Comparison of ENCODE assay signal across 8 cellular contexts in the genomic region with DNA sequence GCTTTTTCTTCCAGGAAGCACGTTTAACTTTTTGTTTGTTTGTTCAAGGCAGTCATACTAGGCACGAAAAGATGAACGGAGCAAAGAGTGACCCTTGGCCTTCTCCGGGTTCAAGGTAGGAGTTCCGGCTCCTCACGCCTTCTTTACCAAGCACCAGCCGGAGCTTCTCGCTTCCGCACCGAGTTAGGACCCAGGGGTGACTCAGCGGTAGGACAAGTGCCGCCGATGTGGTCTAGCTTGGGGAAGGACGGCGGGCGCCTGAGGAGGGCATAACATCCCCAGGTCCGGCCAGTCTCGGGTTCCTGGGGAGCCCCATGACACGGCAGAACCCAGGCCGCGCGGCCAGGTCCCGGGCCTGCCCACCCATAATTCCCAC. TPM values are rescaled to one million over a fixed set of nuclear protein-coding genes. Genes with fewer than 3 reads are reported as not detected.
DNase-seq lines count a peak whose midpoint lies in the region; ATAC-seq and TF ChIP-seq lines count a peak whose summit lies in the region.

No MANE protein-coding gene starts in this region.

- WGBS in prostate gland = 0% methylated on average over 18 of the region's 23 CpGs

- H3K9me3 ChIP-seq in prostate gland = no peaks in the 10 kb centered on the region

- no peak for TF ChIP-seq POLR2A in prostate gland (IDR thresholded peaks at IDR 0.05)

- peaks cover 0 to 2% of the 10 kb centered on the region in 2 donors for H3K36me3 ChIP-seq in prostate gland

- peak overlapping the region; percentile 95 for H3K4me3 Mint-ChIP-seq in activated T-helper 2 cell treated with anti-CD3 and anti-CD28 coated beads, Interferon-gamma antibody, Interleukin-2, Interleukin-4, amounts not matched to agents 10 μg/mL and 5 μg/mL and 100 μg/mL, durations not matched to agents 14 hours and 24 hours and 36 hours (ENCODE audit: low read depth)

- intact Hi-C loops in activated T-helper 2 cell treated with anti-CD3 and anti-CD28 coated beads, Interferon-gamma antibody, Interleukin-2, Interleukin-4, amounts not matched to agents 10 μg/mL and 5 μg/mL and 100 μg/mL, durations not matched to agents 14 hours and 24 hours and 36 hours (cut with micrococcal nuclease) = loop anchor here (1.0 to 5.0 kb wide), 8 partner anchors 27 to 913 kb away; a partner anchor contains a TSS
- intact Hi-C loops in Right ventricle myocardium inferior (cut with DNase I) (loop anchor here (1.0 to 5.0 kb wide), 3 partner anchors 40 to 106 kb away; a partner anchor contains a TSS), prostate gland (cut with DNase I) (loop anchor here (10.0 kb wide), 1 partner anchor 109 kb away; a partner anchor contains a TSS)

- no peaks in the 10 kb centered on the region for H3K27me3 Mint-ChIP-seq in activated T-helper 2 cell treated with anti-CD3 and anti-CD28 coated beads, Interferon-gamma antibody, Interleukin-2, Interleukin-4, amounts not matched to agents 10 μg/mL and 5 μg/mL and 100 μg/mL, durations not matched to agents 14 hours and 24 hours and 36 hours (ENCODE audit: low read depth)

- no peaks in the 10 kb centered on the region for H3K9me3 Mint-ChIP-seq in activated T-helper 2 cell treated with anti-CD3 and anti-CD28 coated beads, Interferon-gamma antibody, Interleukin-2, Interleukin-4, amounts not matched to agents 10 μg/mL and 5 μg/mL and 100 μg/mL, durations not matched to agents 14 hours and 24 hours and 36 hours

- peak overlapping the region; percentile 72 to 73 for H3K27ac ChIP-seq in prostate gland

- no peaks in the 10 kb centered on the region for H3K27me3 ChIP-seq in prostate gland (replicated peaks; ENCODE audit: insufficient read depth)

- DNase-seq in SIG-M5 treated with dmso at 0.1 percent for 504 hours (lab: John Stamatoyannopoulos, UW; ENCODE audit: unreplicated experiment) (peak; percentile 60), SIG-M5 (lab: John Stamatoyannopoulos, UW) (no peak), NOMO-1 treated with dmso at 0.1 percent for 144 hours (lab: John Stamatoyannopoulos, UW; ENCODE audit: unreplicated experiment) (peak; percentile 54), Right ventricle myocardium inferior (ENCODE audit: missing footprints) (no peak), prostate gland (ENCODE audit: low spot score) (no peak), NCI-H187 treated with DMSO at 0.1 percent for 48 hours (lab: John Stamatoyannopoulos, UW) (no peak)
- DNase-seq in activated T-helper 2 cell treated with anti-CD3 and anti-CD28 coated beads, Interferon-gamma antibody, Interleukin-2, Interleukin-4, amounts not matched to agents 10 μg/mL and 5 μg/mL and 100 μg/mL, durations not matched to agents 14 hours and 24 hours and 36 hours (ENCODE audit: low spot score) = no peak

- H3K36me3 Mint-ChIP-seq in activated T-helper 2 cell treated with anti-CD3 and anti-CD28 coated beads, Interferon-gamma antibody, Interleukin-2, Interleukin-4, amounts not matched to agents 10 μg/mL and 5 μg/mL and 100 μg/mL, durations not matched to agents 14 hours and 24 hours and 36 hours (ENCODE audit: low read depth) = peaks cover 39% of the 10 kb centered on the region

- H3K4me3 ChIP-seq in prostate gland = peak overlapping the region; percentile 74 to 84

- H3K27ac Mint-ChIP-seq in activated T-helper 2 cell treated with anti-CD3 and anti-CD28 coated beads, Interferon-gamma antibody, Interleukin-2, Interleukin-4, amounts not matched to agents 10 μg/mL and 5 μg/mL and 100 μg/mL, durations not matched to agents 14 hours and 24 hours and 36 hours = peak overlapping the region; percentile 97

- peaks cover 8% of the 10 kb centered on the region for H3K4me1 ChIP-seq in prostate gland (replicated peaks)

- H3K4me1 Mint-ChIP-seq in activated T-helper 2 cell treated with anti-CD3 and anti-CD28 coated beads, Interferon-gamma antibody, Interleukin-2, Interleukin-4, amounts not matched to agents 10 μg/mL and 5 μg/mL and 100 μg/mL, durations not matched to agents 14 hours and 24 hours and 36 hours (ENCODE audit: low read depth) = peaks cover 28% of the 10 kb centered on the region

- TF ChIP-seq CTCF in prostate gland (IDR thresholded peaks at IDR 0.05) = no peak

- ATAC-seq in HG02943 (IDR thresholded peaks at IDR 0.05; ENCODE audit: low read depth, unreplicated experiment) (peak; percentile 20), Right ventricle myocardium inferior (peak; percentile 17)

RNA-seq across cellular contexts. Expression of a gene that starts 0.4 kb away (rescaled TPM):
- 257 and 281 TPM in 2 replicates for total RNA-seq in activated T-helper 2 cell treated with anti-CD3 and anti-CD28 coated beads, Interferon-gamma antibody, Interleukin-2, Interleukin-4, amounts not matched to agents 10 μg/mL and 5 μg/mL and 100 μg/mL, durations not matched to agents 14 hours and 24 hours and 36 hours
- 62.4 TPM for total RNA-seq in Right ventricle myocardium inferior
- total RNA-seq in prostate gland = 10 to 100 TPM; 24.6 to 31.8 TPM

RNA-seq across cellular contexts. Expression of a gene that starts 28.2 kb away (rescaled TPM):
- 1.1 and 1.9 TPM in 2 replicates for total RNA-seq in activated T-helper 2 cell treated with anti-CD3 and anti-CD28 coated beads, Interferon-gamma antibody, Interleukin-2, Interleukin-4, amounts not matched to agents 10 μg/mL and 5 μg/mL and 100 μg/mL, durations not matched to agents 14 hours and 24 hours and 36 hours
- total RNA-seq in Right ventricle myocardium inferior = 121 TPM
- 100 to 1,000 TPM in 1 of 2 donors, 10 to 100 TPM in 1; 34.0 to 164 TPM for total RNA-seq in prostate gland

RNA-seq across cellular contexts. Expression of a gene that starts 40.5 kb away (rescaled TPM):
- 0.11 TPM in 1 of 2 replicates, not detected in the other for total RNA-seq in activated T-helper 2 cell treated with anti-CD3 and anti-CD28 coated beads, Interferon-gamma antibody, Interleukin-2, Interleukin-4, amounts not matched to agents 10 μg/mL and 5 μg/mL and 100 μg/mL, durations not matched to agents 14 hours and 24 hours and 36 hours
- total RNA-seq in Right ventricle myocardium inferior = 33.0 TPM
- 10 to 100 TPM in 1 of 2 donors, 1 to 10 TPM in 1; 1.3 to 48.1 TPM for total RNA-seq in prostate gland

RNA-seq across cellular contexts. Expression of a gene that starts 57.8 kb away (rescaled TPM):
- 11.9 and 12.9 TPM in 2 replicates for total RNA-seq in activated T-helper 2 cell treated with anti-CD3 and anti-CD28 coated beads, Interferon-gamma antibody, Interleukin-2, Interleukin-4, amounts not matched to agents 10 μg/mL and 5 μg/mL and 100 μg/mL, durations not matched to agents 14 hours and 24 hours and 36 hours
- 2.5 TPM for total RNA-seq in Right ventricle myocardium inferior
- total RNA-seq in prostate gland = 10 to 100 TPM in 1 of 2 donors, 1 to 10 TPM in 1; 3.0 to 29.4 TPM

Comparison
In these comparisons a context has a peak if more than half of its experiments do, and no peak if none do; other contexts are left out.
1. DNase-seq: peak in SIG-M5 treated with dmso at 0.1 percent for 504 hours (single experiment) and NOMO-1 treated with dmso at 0.1 percent for 144 hours (single experiment); none in SIG-M5 (single experiment), activated T-helper 2 cell treated with anti-CD3 and anti-CD28 coated beads, Interferon-gamma antibody, Interleukin-2, Interleukin-4, amounts not matched to agents 10 μg/mL and 5 μg/mL and 100 μg/mL, durations not matched to agents 14 hours and 24 hours and 36 hours (single experiment), Right ventricle myocardium inferior (single experiment), prostate gland (single experiment) and NCI-H187 treated with DMSO at 0.1 percent for 48 hours (single experiment).
2. RNA of a gene that starts 28.2 kb away (total RNA-seq): 34.0 to 164 TPM in prostate gland and 121 TPM in Right ventricle myocardium inferior (single experiment); 1.1 to 1.9 TPM in activated T-helper 2 cell treated with anti-CD3 and anti-CD28 coated beads, Interferon-gamma antibody, Interleukin-2, Interleukin-4, amounts not matched to agents 10 μg/mL and 5 μg/mL and 100 μg/mL, durations not matched to agents 14 hours and 24 hours and 36 hours; every median in the first group is over 10 times any median in the second.